In the genomic region with DNA sequence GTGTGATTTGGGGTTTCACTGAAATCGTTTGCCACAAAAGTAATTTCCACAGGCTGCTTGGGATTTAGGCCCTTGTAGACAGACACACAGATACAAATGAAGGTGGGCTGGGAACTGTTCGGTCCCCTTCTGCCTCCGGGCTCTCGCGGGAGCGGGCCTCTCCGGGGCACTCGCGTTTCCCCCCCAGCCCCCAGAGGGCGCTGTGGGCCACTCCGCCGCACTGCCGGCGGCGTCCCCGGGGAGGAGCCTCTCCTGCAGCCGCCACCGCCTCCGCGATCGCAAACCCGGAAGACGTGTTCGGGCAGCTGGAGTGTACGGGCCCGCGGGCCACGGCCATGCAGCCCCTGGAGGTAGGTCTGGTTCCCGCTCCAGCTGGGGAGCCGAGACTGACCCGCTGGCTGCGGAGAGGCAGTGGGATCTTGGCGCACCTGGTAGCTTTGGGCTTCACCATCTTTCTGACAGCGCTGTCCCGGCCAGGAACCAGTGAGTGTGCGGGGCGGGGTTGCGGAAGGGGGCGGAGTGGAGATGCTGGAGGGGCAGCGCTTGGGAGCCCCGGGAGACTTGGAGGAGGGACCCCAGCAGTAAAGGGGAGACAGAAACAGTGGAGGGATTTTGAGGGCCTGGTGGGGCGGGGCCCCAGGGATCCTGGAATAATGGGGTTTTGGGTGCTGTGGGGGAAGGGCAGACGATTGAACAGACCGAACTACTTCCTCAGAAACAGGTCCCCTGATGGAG, we compare ENCODE assay signal across 8 cellular contexts. TPM values are rescaled to one million over a fixed set of nuclear protein-coding genes. Genes with fewer than 3 reads are reported as not detected.
DNase-seq lines count a peak whose midpoint lies in the region; ATAC-seq and TF ChIP-seq lines count a peak whose summit lies in the region.

A gene with protein sequence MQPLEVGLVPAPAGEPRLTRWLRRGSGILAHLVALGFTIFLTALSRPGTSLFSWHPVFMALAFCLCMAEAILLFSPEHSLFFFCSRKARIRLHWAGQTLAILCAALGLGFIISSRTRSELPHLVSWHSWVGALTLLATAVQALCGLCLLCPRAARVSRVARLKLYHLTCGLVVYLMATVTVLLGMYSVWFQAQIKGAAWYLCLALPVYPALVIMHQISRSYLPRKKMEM (plus strand): TSS at position 290 of the 735 bp plus-strand sequence. CDS start 46 bp downstream, at position 336.

- ATAC-seq in GM19025 (IDR thresholded peaks at IDR 0.05; ENCODE audit: low read depth, unreplicated experiment) (peak; percentile 83), HG03280 (IDR thresholded peaks at IDR 0.05; ENCODE audit: unreplicated experiment) (peak; percentile 90)

- H4K20me1 ChIP-seq in BLaER1: peaks cover 33% of the 10 kb centered on the region

- peak; percentile 70 to 81 for TF ChIP-seq RAD21 in liver (IDR thresholded peaks at IDR 0.05)

- H3K4me1 ChIP-seq in BLaER1 (peaks cover 66% of the 10 kb centered on the region), liver (ENCODE audit: control insufficient read depth in 4 of 4, insufficient read depth in 4 of 4, low read length in 3 of 4) (peaks cover 0 to 12% (median 8%) of the 10 kb centered on the region in 4 donors)

- intact Hi-C loops in activated CD4-positive, alpha-beta T cell treated with anti-CD3 and anti-CD28 coated beads, Interleukin-2, amount 10 ng/mL, durations not matched to agents 24 days and 14 days (cut with micrococcal nuclease): loop anchor here (1.0 to 5.0 kb wide), 3 partner anchors 11 to 128 kb away; a partner anchor contains a TSS

- peak within 1 kb of the TSS; percentile 94 for H3K4me2 ChIP-seq in BLaER1

- peak within 1 kb of the TSS; percentile 77 for H3K9ac ChIP-seq in BLaER1
- H3K9ac ChIP-seq in liver (ENCODE audit: low read depth in 1 of 2, low read length in 2 of 2): peak within 1 kb of the TSS in 1 of 2 donors; percentile 42

- H3K27me3 Mint-ChIP-seq in activated CD4-positive, alpha-beta T cell treated with anti-CD3 and anti-CD28 coated beads, Interleukin-2, amount 10 ng/mL, durations not matched to agents 24 days and 14 days: no peaks in the 10 kb centered on the region

- H3K27me3 ChIP-seq in BLaER1: no peaks in the 10 kb centered on the region
- H3K27me3 ChIP-seq in liver (ENCODE audit: control insufficient read depth in 4 of 4, insufficient read depth in 4 of 4, low read length in 3 of 4): no peaks in the 10 kb centered on the region

- DNase-seq in NCI-H510A treated with DMSO at 0.1 percent for 48 hours (lab: John Stamatoyannopoulos, UW): peak; percentile 74
- peak; percentile 97 for DNase-seq in activated CD4-positive, alpha-beta T cell treated with anti-CD3 and anti-CD28 coated beads, Interleukin-2, amount 10 ng/mL, durations not matched to agents 24 days and 14 days
- peak; percentile 30 for DNase-seq in cortex of kidney (lab: John Stamatoyannopoulos, UW)
- DNase-seq in stimulated activated CD4-positive, alpha-beta T cell treated with anti-CD3 and anti-CD28 coated beads, Interleukin-4, amount 100 ng/mL, for 24 hours: peak; percentile 90

- H3K4me1 Mint-ChIP-seq in activated CD4-positive, alpha-beta T cell treated with anti-CD3 and anti-CD28 coated beads, Interleukin-2, amount 10 ng/mL, durations not matched to agents 24 days and 14 days: peaks cover 36% of the 10 kb centered on the region

- peaks cover 28% of the 10 kb centered on the region for H3K36me3 Mint-ChIP-seq in activated CD4-positive, alpha-beta T cell treated with anti-CD3 and anti-CD28 coated beads, Interleukin-2, amount 10 ng/mL, durations not matched to agents 24 days and 14 days (ENCODE audit: low read depth)

- peak within 1 kb of the TSS; percentile 71 for H3K27ac ChIP-seq in BLaER1
- peak within 1 kb of the TSS; percentile 34 to 77 for H3K27ac ChIP-seq in liver (ENCODE audit: low read depth in 1 of 2, low read length in 2 of 2)

- peak within 1 kb of the TSS; percentile 91 for H3K4me3 ChIP-seq in BLaER1
- peak within 1 kb of the TSS; percentile 74 to 87 (median 84) for H3K4me3 ChIP-seq in liver (ENCODE audit: low read depth in 1 of 3, low read length in 3 of 3)

- peak within 1 kb of the TSS; percentile 70 for H3K27ac Mint-ChIP-seq in activated CD4-positive, alpha-beta T cell treated with anti-CD3 and anti-CD28 coated beads, Interleukin-2, amount 10 ng/mL, durations not matched to agents 24 days and 14 days

- H3K36me3 ChIP-seq in BLaER1 (peaks cover 61% of the 10 kb centered on the region), liver (ENCODE audit: control insufficient read depth in 4 of 4, insufficient read depth in 3 of 4, low read depth in 1 of 4, low read length in 3 of 4) (peaks cover 0 to 15% (median 11%) of the 10 kb centered on the region in 4 donors)

- peak; percentile 91 for TF ChIP-seq CTCF in liver (IDR thresholded peaks at IDR 0.05; ENCODE audit: low read depth, low read length, missing input control)

- WGBS in liver: under 1% methylated on average over 44 of the region's 44 CpGs

- H3K4me3 Mint-ChIP-seq in activated CD4-positive, alpha-beta T cell treated with anti-CD3 and anti-CD28 coated beads, Interleukin-2, amount 10 ng/mL, durations not matched to agents 24 days and 14 days: peak within 1 kb of the TSS; percentile 93

- H3K9me3 ChIP-seq in BLaER1 (no peaks in the 10 kb centered on the region), liver (ENCODE audit: control insufficient read depth in 4 of 4, low read length in 3 of 4) (no peaks in the 10 kb centered on the region)

- H3K9me3 Mint-ChIP-seq in activated CD4-positive, alpha-beta T cell treated with anti-CD3 and anti-CD28 coated beads, Interleukin-2, amount 10 ng/mL, durations not matched to agents 24 days and 14 days: no peaks in the 10 kb centered on the region

TF ChIP-seq in liver, 16 proteins besides CTCF, POLR2A, EP300 and RAD21:
- TF ChIP-seq EGR1 (IDR thresholded peaks at IDR 0.05; ENCODE audit: low read depth in 2 of 2) (no peak), RXRA (IDR thresholded peaks at IDR 0.05) (no peak), GABPA (IDR thresholded peaks at IDR 0.05 in 1 of 2, conservative IDR thresholded peaks at IDR 0.05 in 1 of 2) (peak in 1 of 2 donors; percentile 59), SP1 (IDR thresholded peaks at IDR 0.05) (no peak), TAF1 (conservative IDR thresholded peaks at IDR 0.05) (no peak), FOXA1 (IDR thresholded peaks at IDR 0.05) (no peak), JUND (IDR thresholded peaks at IDR 0.05) (no peak), NR2F2 (IDR thresholded peaks at IDR 0.05) (no peak), HNF4G (IDR thresholded peaks at IDR 0.05) (no peak), YY1 (IDR thresholded peaks at IDR 0.05) (peak; percentile 61), FOXA2 (IDR thresholded peaks at IDR 0.05) (no peak), HNF4A (conservative IDR thresholded peaks at IDR 0.05) (no peak)
- TF ChIP-seq, protein P1, sequence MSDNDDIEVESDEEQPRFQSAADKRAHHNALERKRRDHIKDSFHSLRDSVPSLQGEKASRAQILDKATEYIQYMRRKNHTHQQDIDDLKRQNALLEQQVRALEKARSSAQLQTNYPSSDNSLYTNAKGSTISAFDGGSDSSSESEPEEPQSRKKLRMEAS (IDR thresholded peaks at IDR 0.05): no peak
- TF ChIP-seq, protein P2, sequence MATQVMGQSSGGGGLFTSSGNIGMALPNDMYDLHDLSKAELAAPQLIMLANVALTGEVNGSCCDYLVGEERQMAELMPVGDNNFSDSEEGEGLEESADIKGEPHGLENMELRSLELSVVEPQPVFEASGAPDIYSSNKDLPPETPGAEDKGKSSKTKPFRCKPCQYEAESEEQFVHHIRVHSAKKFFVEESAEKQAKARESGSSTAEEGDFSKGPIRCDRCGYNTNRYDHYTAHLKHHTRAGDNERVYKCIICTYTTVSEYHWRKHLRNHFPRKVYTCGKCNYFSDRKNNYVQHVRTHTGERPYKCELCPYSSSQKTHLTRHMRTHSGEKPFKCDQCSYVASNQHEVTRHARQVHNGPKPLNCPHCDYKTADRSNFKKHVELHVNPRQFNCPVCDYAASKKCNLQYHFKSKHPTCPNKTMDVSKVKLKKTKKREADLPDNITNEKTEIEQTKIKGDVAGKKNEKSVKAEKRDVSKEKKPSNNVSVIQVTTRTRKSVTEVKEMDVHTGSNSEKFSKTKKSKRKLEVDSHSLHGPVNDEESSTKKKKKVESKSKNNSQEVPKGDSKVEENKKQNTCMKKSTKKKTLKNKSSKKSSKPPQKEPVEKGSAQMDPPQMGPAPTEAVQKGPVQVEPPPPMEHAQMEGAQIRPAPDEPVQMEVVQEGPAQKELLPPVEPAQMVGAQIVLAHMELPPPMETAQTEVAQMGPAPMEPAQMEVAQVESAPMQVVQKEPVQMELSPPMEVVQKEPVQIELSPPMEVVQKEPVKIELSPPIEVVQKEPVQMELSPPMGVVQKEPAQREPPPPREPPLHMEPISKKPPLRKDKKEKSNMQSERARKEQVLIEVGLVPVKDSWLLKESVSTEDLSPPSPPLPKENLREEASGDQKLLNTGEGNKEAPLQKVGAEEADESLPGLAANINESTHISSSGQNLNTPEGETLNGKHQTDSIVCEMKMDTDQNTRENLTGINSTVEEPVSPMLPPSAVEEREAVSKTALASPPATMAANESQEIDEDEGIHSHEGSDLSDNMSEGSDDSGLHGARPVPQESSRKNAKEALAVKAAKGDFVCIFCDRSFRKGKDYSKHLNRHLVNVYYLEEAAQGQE (IDR thresholded peaks at IDR 0.05): peak; percentile 45
- TF ChIP-seq, protein P3, sequence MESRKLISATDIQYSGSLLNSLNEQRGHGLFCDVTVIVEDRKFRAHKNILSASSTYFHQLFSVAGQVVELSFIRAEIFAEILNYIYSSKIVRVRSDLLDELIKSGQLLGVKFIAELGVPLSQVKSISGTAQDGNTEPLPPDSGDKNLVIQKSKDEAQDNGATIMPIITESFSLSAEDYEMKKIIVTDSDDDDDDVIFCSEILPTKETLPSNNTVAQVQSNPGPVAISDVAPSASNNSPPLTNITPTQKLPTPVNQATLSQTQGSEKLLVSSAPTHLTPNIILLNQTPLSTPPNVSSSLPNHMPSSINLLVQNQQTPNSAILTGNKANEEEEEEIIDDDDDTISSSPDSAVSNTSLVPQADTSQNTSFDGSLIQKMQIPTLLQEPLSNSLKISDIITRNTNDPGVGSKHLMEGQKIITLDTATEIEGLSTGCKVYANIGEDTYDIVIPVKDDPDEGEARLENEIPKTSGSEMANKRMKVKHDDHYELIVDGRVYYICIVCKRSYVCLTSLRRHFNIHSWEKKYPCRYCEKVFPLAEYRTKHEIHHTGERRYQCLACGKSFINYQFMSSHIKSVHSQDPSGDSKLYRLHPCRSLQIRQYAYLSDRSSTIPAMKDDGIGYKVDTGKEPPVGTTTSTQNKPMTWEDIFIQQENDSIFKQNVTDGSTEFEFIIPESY (IDR thresholded peaks at IDR 0.05): no peak
- TF ChIP-seq, protein P4, sequence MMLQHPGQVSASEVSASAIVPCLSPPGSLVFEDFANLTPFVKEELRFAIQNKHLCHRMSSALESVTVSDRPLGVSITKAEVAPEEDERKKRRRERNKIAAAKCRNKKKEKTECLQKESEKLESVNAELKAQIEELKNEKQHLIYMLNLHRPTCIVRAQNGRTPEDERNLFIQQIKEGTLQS (IDR thresholded peaks at IDR 0.05): no peak
TF ChIP-seq in liver: peak in this region for 3.

RNA-seq across cellular contexts. Expression of the gene that starts here (rescaled TPM):
- total RNA-seq in activated CD4-positive, alpha-beta T cell treated with anti-CD3 and anti-CD28 coated beads, Interleukin-2, amount 10 ng/mL, durations not matched to agents 24 days and 14 days: 11.3 and 13.1 TPM in 2 replicates
- total RNA-seq in liver: 1 to 10 TPM; 2.5 to 2.8 TPM
- 1 to 10 TPM; 1.3 to 1.5 TPM for polyA plus RNA-seq in liver

Comparison
In these comparisons a context has a peak if more than half of its experiments do, and no peak if none do; other contexts are left out.
1. Peak in every context shown above with its lines: DNase-seq, ATAC-seq, H3K4me3 ChIP-seq and H3K27ac ChIP-seq.
2. DNase-seq: peak in every context shown above with its lines; median percentile 97 in activated CD4-positive, alpha-beta T cell treated with anti-CD3 and anti-CD28 coated beads, Interleukin-2, amount 10 ng/mL, durations not matched to agents 24 days and 14 days; 90 in stimulated activated CD4-positive, alpha-beta T cell treated with anti-CD3 and anti-CD28 coated beads, Interleukin-4, amount 100 ng/mL, for 24 hours; 74 in NCI-H510A treated with DMSO at 0.1 percent for 48 hours; 30 in cortex of kidney.